8 cellular contexts compared by ENCODE assay signal in the genomic region with DNA sequence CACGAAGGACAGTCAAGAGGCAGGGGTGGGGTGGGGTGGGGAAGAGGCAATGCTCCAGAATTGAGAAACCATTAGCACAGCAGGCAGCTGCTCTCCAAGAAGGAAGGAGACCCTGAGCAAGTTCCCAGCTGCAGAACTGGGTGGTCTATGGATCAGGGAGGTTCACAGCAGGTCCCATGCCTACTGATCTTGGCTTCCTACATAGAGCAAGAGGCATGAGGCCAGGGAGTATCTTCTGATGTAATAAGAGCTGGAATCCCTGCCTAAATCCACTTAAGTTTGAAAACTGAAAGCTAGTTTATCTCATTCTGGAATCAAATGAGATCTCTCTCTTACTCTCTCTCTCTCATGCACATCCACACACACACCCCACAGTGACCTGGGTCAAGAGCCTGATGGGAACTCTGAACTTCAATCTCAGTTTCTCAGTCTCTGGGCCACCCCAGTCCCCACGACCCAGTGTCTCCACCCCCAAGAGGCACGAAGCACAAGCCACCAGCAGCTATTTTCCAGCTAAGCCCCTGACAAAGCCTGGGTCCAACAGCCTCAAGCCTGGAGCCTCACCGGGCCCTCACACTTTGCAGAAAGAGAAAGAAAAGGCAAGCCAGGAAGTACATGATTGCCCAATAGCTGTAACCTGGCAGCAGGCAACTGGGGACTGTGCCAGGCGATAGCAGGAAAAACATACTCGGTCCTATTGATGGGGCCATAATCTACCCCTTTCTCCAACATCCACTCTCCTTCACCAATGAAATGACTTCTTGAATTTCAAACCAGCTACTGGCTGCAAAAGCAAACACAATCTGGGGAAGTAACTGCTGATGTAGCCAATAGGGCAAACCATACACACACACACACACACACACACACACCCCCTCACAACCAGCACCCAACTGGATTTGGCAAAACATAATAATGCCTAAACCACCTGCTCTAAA. TPM values are rescaled to one million over a fixed set of nuclear protein-coding genes. Genes with fewer than 3 reads are reported as not detected.
DNase-seq lines count a peak whose midpoint lies in the region; ATAC-seq and TF ChIP-seq lines count a peak whose summit lies in the region.

No MANE protein-coding gene starts in this region.

- peaks cover 82% of the 10 kb centered on the region for H3K4me1 Mint-ChIP-seq in stimulated activated memory B cell treated with anti-CD40 and anti-IgM and Interleukin-4, amounts not matched to agents 10 μg/mL and 1 μg/mL and 100 μg/mL, for 72 hours

- peaks cover 29% of the 10 kb centered on the region for H3K36me3 Mint-ChIP-seq in stimulated activated memory B cell treated with anti-CD40 and anti-IgM and Interleukin-4, amounts not matched to agents 10 μg/mL and 1 μg/mL and 100 μg/mL, for 72 hours

- WGBS in body of pancreas, 2 donors: 6% methylated on average over 6 of the region's 6 CpGs

- no peaks in the 10 kb centered on the region for H3K36me3 ChIP-seq in body of pancreas (replicated peaks in 1 of 2; ENCODE audit: insufficient read depth in 1 of 2, low read depth in 2 of 2)

- peak overlapping the region; percentile 60 to 95 (median 92) for H3K27ac ChIP-seq in body of pancreas

- no peaks in the 10 kb centered on the region for H3K9me3 ChIP-seq in body of pancreas

- peaks cover 82% of the 10 kb centered on the region for H3K4me1 ChIP-seq in body of pancreas

- H3K27ac Mint-ChIP-seq in stimulated activated memory B cell treated with anti-CD40 and anti-IgM and Interleukin-4, amounts not matched to agents 10 μg/mL and 1 μg/mL and 100 μg/mL, for 72 hours: peak overlapping the region; percentile 97

- peak overlapping the region; percentile 96 for H3K4me3 Mint-ChIP-seq in stimulated activated memory B cell treated with anti-CD40 and anti-IgM and Interleukin-4, amounts not matched to agents 10 μg/mL and 1 μg/mL and 100 μg/mL, for 72 hours

- peak; percentile 25 for DNase-seq in stimulated activated CD4-positive, alpha-beta T cell treated with anti-CD3 and anti-CD28 coated beads, Interleukin-1b, Interleukin-23, amount 100 ng/mL, for 48 hours
- no peak for DNase-seq in stimulated activated CD4-positive, alpha-beta T cell treated with anti-CD3 and anti-CD28 coated beads, Interleukin-12 subunit alpha, Interleukin-12 subunit beta, amount 100 ng/mL, for 4 hours
- DNase-seq in NOMO-1 treated with dmso at 0.1 percent for 144 hours (lab: John Stamatoyannopoulos, UW; ENCODE audit: unreplicated experiment): peak; percentile 65
- peak; percentile 89 to 95 (median 94) for DNase-seq in body of pancreas
- peak; percentile 48 for DNase-seq in kidney glomerular epithelial cell (lab: John Stamatoyannopoulos, UW)
- no peak for DNase-seq in NCI-H526 treated with DMSO at 0.1 percent for 48 hours (lab: John Stamatoyannopoulos, UW)
- no peak for DNase-seq in islet precursor cell

- intact Hi-C loops in body of pancreas (cut with DNase I): no loop called here

- no peaks in the 10 kb centered on the region for H3K27me3 Mint-ChIP-seq in stimulated activated memory B cell treated with anti-CD40 and anti-IgM and Interleukin-4, amounts not matched to agents 10 μg/mL and 1 μg/mL and 100 μg/mL, for 72 hours

- H3K4me3 ChIP-seq in body of pancreas: no peak overlapping the region

- H3K9me3 Mint-ChIP-seq in stimulated activated memory B cell treated with anti-CD40 and anti-IgM and Interleukin-4, amounts not matched to agents 10 μg/mL and 1 μg/mL and 100 μg/mL, for 72 hours: no peaks in the 10 kb centered on the region

- H3K27me3 ChIP-seq in body of pancreas: no peaks in the 10 kb centered on the region

- ATAC-seq in body of pancreas: peak; percentile 59
- ATAC-seq in stimulated activated memory B cell treated with anti-CD40 and anti-IgM and Interleukin-4, amounts not matched to agents 10 μg/mL and 1 μg/mL and 100 μg/mL, for 72 hours: no peak

- peak in 2 of 3 donors; percentile 44 to 49 for TF ChIP-seq POLR2A in body of pancreas (IDR thresholded peaks at IDR 0.05)

- no peak for TF ChIP-seq CTCF in body of pancreas (IDR thresholded peaks at IDR 0.05)

RNA-seq across cellular contexts. Expression of a gene that starts 2.2 kb away (rescaled TPM):
- total RNA-seq in body of pancreas: 10 to 100 TPM; 11.2 to 20.8 TPM

RNA-seq across cellular contexts. Expression of a gene that starts 37.4 kb away (rescaled TPM):
- 1 to 10 TPM in 1 of 2 donors, under 1 TPM in 1; 0.78 to 8.6 TPM for total RNA-seq in body of pancreas

Comparison
In these comparisons a context has a peak if more than half of its experiments do, and no peak if none do; other contexts are left out.
1. DNase-seq: peak in stimulated activated CD4-positive, alpha-beta T cell treated with anti-CD3 and anti-CD28 coated beads, Interleukin-1b, Interleukin-23, amount 100 ng/mL, for 48 hours (single experiment), NOMO-1 treated with dmso at 0.1 percent for 144 hours (single experiment), body of pancreas (4 of 4) and kidney glomerular epithelial cell (single experiment); none in stimulated activated CD4-positive, alpha-beta T cell treated with anti-CD3 and anti-CD28 coated beads, Interleukin-12 subunit alpha, Interleukin-12 subunit beta, amount 100 ng/mL, for 4 hours (single experiment), NCI-H526 treated with DMSO at 0.1 percent for 48 hours (single experiment) and islet precursor cell (single experiment).